8 cellular contexts compared by ENCODE assay signal in the genomic region with DNA sequence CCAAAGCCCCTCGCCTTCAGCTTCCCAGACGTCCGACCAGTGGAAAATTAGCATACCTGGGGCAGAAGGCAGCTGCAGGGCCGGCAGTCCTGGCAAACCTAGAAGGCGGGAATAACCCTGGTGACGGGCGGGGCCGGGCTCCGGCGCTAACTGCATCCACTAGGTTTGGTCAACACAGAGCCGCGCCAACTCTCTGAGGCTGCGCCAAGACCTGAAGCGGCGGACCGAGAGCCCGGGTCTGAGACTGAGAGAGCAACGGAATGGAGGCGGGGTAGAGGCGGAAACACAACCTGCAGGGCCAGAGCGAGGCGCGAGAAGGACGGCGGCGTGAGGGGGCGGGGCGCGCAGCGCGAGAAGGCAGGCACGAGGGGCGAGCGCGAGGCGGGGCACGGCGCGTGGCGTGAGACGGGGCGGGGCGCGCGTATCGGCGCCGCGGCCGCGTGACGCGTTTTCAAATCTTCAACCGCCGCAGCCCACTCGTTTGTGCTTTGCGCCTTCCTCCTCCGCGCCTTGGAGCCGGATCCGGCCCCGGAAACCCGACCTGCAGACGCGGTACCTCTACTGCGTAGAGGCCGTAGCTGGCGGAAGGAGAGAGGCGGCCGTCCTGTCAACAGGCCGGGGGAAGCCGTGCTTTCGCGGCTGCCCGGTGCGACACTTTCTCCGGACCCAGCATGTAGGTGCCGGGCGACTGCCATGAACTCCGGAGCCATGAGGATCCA. TPM values are rescaled to one million over a fixed set of nuclear protein-coding genes. Genes with fewer than 3 reads are reported as not detected.
A peak's percentile ranks its signal among the peaks of the same experiment; 100 is the strongest.
DNase-seq lines count a peak whose midpoint lies in the region; ATAC-seq and TF ChIP-seq lines count a peak whose summit lies in the region.

Gene DBF4, plus strand, starts transcription at position 454 of the 719 bp plus-strand sequence. Its CDS starts 240 bp downstream, at position 694.
A gene with protein sequence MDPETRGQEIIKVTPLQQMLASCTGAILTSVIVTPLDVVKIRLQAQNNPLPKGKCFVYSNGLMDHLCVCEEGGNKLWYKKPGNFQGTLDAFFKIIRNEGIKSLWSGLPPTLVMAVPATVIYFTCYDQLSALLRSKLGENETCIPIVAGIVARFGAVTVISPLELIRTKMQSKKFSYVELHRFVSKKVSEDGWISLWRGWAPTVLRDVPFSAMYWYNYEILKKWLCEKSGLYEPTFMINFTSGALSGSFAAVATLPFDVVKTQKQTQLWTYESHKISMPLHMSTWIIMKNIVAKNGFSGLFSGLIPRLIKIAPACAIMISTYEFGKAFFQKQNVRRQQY (minus strand): TSS at position 321 of the 719 bp plus-strand sequence. CDS start 17,633 bp downstream, outside the sequence.

- H2AFZ ChIP-seq in PC-3 (ENCODE audit: low read length) = peak within 1 kb of the TSS; percentile 94

- H3K4me2 ChIP-seq in PC-3 (ENCODE audit: low read length) = peak within 1 kb of the TSS; percentile 87

- intact Hi-C loops in PC-3 (cut with micrococcal nuclease) = loop anchor here (10.0 kb wide), 1 partner anchor 661 kb away; the partner anchor contains the start of gene TMEM243

- H3K27ac ChIP-seq in PC-3 (ENCODE audit: low read length) = peak within 1 kb of the TSS; percentile 83

- peaks cover 23% of the 10 kb centered on the region for H3K4me1 ChIP-seq in PC-3 (ENCODE audit: insufficient read depth, low read length)

- H3K27me3 ChIP-seq in PC-3 (ENCODE audit: low read length) = no peaks in the 10 kb centered on the region

- no peaks in the 10 kb centered on the region for H3K9me2 ChIP-seq in PC-3 (replicated peaks; ENCODE audit: low read length)

- peaks cover 17% of the 10 kb centered on the region for H4K20me1 ChIP-seq in PC-3 (ENCODE audit: low read length)

- no peaks in the 10 kb centered on the region for H3K9me3 ChIP-seq in PC-3 (ENCODE audit: low read length)

- peak; percentile 99 for DNase-seq in DMS53 (lab: John Stamatoyannopoulos, UW)
- peak; percentile 89 for DNase-seq in Jurkat, Clone E6-1 (ENCODE audit: low read depth, low spot score)
- DNase-seq in PC-3 = peak; percentile 95
- DNase-seq in activated T-cell treated with anti-CD3 and anti-CD28 coated beads for 48 hours (ENCODE audit: low read depth) = peak; percentile 97
- peak; percentile 64 for DNase-seq in epithelial cell of proximal tubule (ENCODE audit: low read depth)
- DNase-seq in mucosa of gallbladder (ENCODE audit: low spot score) = peak; percentile 96
- DNase-seq in stimulated activated CD8-positive, alpha-beta memory T cell treated with anti-CD3 and anti-CD28 coated beads, Interleukin-4, amount 100 ng/mL, for 24 hours (ENCODE audit: low read depth) = peak; percentile 97

- peaks cover 19% of the 10 kb centered on the region for H3K36me3 ChIP-seq in PC-3 (ENCODE audit: low read depth, low read length)

- POLR2A ChIA-PET in PC-3 (lab: Charles Lee; ENCODE audit: unreplicated experiment) = no interaction called here

- no peaks in the 10 kb centered on the region for H3F3A ChIP-seq in PC-3 (ENCODE audit: low read length, unreplicated experiment)

- BruUV-seq in PC-3 (replicated peaks; lab: Mats Ljungman, UMichigan) = no TSS peak

- H3K9ac ChIP-seq in PC-3 (ENCODE audit: low read length) = peak within 1 kb of the TSS; percentile 94

- CTCF ChIA-PET in PC-3 (lab: Charles Lee) = no interaction called here

- TF ChIP-seq CTCF in PC-3 (conservative IDR thresholded peaks at IDR 0.05; ENCODE audit: low read depth, low read length) (no peak), epithelial cell of proximal tubule (conservative IDR thresholded peaks at IDR 0.05; ENCODE audit: low read depth, low read length) (no peak)

- peak within 1 kb of the TSS; percentile 58 for H3K4me3 ChIP-seq in Jurkat, Clone E6-1 (ENCODE audit: low read length)
- H3K4me3 ChIP-seq in PC-3 (ENCODE audit: low read length) = peak within 1 kb of the TSS; percentile 91
- peak within 1 kb of the TSS; percentile 95 for H3K4me3 ChIP-seq in epithelial cell of proximal tubule (ENCODE audit: low read depth, low read length)

- ATAC-seq in GM21717 (IDR thresholded peaks at IDR 0.05; ENCODE audit: unreplicated experiment) = peak; percentile 92
- peak; percentile 89 for ATAC-seq in PC-3

- peaks cover 92% of the 10 kb centered on the region for H3K79me2 ChIP-seq in PC-3 (ENCODE audit: low read length)

RNA-seq across cellular contexts. Expression of gene DBF4, which starts in this region (rescaled TPM):
- 64.6 TPM for polyA plus RNA-seq in Jurkat, Clone E6-1 (2012; ENCODE audit: insufficient read depth, insufficient read length)
- total RNA-seq in PC-3 (2014; rRNA removed) (21.4 and 37.5 TPM in 2 replicates), epithelial cell of proximal tubule (52.1 and 60.5 TPM in 2 replicates), mucosa of gallbladder (6.0 TPM)

RNA-seq across cellular contexts. Expression of the second gene that starts in this region (rescaled TPM):
- 31.5 TPM for polyA plus RNA-seq in Jurkat, Clone E6-1 (2012; ENCODE audit: insufficient read depth, insufficient read length)
- total RNA-seq in PC-3 (2014; rRNA removed) (4.5 and 5.2 TPM in 2 replicates), epithelial cell of proximal tubule (8.0 and 12.8 TPM in 2 replicates), mucosa of gallbladder (19.5 TPM)

Comparison
In these comparisons a context has a peak if more than half of its experiments do, and no peak if none do; other contexts are left out.
1. Peak in every context shown above with its lines: DNase-seq, ATAC-seq, H3K4me3 ChIP-seq and H3K27ac ChIP-seq.